In genomic region chr3:36332139-36332538, GRCh38 we compare ENCODE assay signal across 7 cellular contexts.
"Had no signal": no experiment of that assay in that cellular context is flagged by ENCODE, and none has a peak within 500 bp of the region (broad histone marks: within the 10 kb centered on the region; RNA-seq: fewer than 3 reads in every experiment).

No MANE protein-coding gene starts in this region.

- H3K27ac ChIP-seq: HL-60 had no signal

- ATAC-seq: GM23338, HepG2, K562 had no signal

- H3K4me2 ChIP-seq: GM23338 had no signal

- H2AFZ ChIP-seq: GM23338 had no signal

- H3K4me3 ChIP-seq: GM23338, K562 had no signal

- DNase-seq: H9, HCEC 1CT, KG1 had no signal
